Comparison of ENCODE assay signal across 1 cellular context in genomic region chr3:66378256-66378655, GRCh38.
TF ChIP-seq lines count a peak whose summit lies in the region.

No MANE protein-coding gene starts in this region.

TF ChIP-seq in GM23338, 12 proteins besides CTCF, POLR2A, EP300 and RAD21 (continued from another document):
- TF ChIP-seq, protein P1, sequence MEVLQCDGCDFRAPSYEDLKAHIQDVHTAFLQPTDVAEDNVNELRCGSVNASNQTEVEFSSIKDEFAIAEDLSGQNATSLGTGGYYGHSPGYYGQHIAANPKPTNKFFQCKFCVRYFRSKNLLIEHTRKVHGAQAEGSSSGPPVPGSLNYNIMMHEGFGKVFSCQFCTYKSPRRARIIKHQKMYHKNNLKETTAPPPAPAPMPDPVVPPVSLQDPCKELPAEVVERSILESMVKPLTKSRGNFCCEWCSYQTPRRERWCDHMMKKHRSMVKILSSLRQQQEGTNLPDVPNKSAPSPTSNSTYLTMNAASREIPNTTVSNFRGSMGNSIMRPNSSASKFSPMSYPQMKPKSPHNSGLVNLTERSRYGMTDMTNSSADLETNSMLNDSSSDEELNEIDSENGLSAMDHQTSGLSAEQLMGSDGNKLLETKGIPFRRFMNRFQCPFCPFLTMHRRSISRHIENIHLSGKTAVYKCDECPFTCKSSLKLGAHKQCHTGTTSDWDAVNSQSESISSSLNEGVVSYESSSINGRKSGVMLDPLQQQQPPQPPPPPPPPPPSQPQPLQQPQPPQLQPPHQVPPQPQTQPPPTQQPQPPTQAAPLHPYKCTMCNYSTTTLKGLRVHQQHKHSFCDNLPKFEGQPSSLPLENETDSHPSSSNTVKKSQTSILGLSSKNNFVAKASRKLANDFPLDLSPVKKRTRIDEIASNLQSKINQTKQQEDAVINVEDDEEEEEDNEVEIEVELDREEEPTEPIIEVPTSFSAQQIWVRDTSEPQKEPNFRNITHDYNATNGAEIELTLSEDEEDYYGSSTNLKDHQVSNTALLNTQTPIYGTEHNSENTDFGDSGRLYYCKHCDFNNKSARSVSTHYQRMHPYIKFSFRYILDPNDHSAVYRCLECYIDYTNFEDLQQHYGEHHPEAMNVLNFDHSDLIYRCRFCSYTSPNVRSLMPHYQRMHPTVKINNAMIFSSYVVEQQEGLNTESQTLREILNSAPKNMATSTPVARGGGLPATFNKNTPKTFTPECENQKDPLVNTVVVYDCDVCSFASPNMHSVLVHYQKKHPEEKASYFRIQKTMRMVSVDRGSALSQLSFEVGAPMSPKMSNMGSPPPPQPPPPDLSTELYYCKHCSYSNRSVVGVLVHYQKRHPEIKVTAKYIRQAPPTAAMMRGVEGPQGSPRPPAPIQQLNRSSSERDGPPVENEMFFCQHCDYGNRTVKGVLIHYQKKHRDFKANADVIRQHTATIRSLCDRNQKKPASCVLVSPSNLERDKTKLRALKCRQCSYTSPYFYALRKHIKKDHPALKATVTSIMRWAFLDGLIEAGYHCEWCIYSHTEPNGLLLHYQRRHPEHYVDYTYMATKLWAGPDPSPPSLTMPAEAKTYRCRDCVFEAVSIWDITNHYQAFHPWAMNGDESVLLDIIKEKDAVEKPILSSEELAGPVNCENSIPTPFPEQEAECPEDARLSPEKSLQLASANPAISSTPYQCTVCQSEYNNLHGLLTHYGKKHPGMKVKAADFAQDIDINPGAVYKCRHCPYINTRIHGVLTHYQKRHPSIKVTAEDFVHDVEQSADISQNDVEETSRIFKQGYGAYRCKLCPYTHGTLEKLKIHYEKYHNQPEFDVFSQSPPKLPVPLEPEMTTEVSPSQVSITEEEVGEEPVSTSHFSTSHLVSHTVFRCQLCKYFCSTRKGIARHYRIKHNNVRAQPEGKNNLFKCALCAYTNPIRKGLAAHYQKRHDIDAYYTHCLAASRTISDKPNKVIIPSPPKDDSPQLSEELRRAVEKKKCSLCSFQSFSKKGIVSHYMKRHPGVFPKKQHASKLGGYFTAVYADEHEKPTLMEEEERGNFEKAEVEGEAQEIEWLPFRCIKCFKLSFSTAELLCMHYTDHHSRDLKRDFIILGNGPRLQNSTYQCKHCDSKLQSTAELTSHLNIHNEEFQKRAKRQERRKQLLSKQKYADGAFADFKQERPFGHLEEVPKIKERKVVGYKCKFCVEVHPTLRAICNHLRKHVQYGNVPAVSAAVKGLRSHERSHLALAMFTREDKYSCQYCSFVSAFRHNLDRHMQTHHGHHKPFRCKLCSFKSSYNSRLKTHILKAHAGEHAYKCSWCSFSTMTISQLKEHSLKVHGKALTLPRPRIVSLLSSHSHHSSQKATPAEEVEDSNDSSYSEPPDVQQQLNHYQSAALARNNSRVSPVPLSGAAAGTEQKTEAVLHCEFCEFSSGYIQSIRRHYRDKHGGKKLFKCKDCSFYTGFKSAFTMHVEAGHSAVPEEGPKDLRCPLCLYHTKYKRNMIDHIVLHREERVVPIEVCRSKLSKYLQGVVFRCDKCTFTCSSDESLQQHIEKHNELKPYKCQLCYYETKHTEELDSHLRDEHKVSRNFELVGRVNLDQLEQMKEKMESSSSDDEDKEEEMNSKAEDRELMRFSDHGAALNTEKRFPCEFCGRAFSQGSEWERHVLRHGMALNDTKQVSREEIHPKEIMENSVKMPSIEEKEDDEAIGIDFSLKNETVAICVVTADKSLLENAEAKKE (CRISPR knock-in tag; IDR thresholded peaks at IDR 0.05) = no peak
- TF ChIP-seq STAT1 (IDR thresholded peaks at IDR 0.05; ENCODE audit: unreplicated experiment) (no peak), EZH2phosphoT487 (IDR thresholded peaks at IDR 0.05; ENCODE audit: unreplicated experiment) (no peak), JUNB (IDR thresholded peaks at IDR 0.05; ENCODE audit: unreplicated experiment) (no peak), EZH2 (IDR thresholded peaks at IDR 0.05; ENCODE audit: low read depth, unreplicated experiment) (no peak), ZNF114 (CRISPR knock-in tag; IDR thresholded peaks at IDR 0.05) (no peak), ZNF331 (CRISPR knock-in tag; IDR thresholded peaks at IDR 0.05; ENCODE audit: low read depth) (no peak), NANOG (IDR thresholded peaks at IDR 0.05; ENCODE audit: borderline replicate concordance) (no peak)
